Comparison of ENCODE assay signal across 16 cellular contexts in the genomic region with DNA sequence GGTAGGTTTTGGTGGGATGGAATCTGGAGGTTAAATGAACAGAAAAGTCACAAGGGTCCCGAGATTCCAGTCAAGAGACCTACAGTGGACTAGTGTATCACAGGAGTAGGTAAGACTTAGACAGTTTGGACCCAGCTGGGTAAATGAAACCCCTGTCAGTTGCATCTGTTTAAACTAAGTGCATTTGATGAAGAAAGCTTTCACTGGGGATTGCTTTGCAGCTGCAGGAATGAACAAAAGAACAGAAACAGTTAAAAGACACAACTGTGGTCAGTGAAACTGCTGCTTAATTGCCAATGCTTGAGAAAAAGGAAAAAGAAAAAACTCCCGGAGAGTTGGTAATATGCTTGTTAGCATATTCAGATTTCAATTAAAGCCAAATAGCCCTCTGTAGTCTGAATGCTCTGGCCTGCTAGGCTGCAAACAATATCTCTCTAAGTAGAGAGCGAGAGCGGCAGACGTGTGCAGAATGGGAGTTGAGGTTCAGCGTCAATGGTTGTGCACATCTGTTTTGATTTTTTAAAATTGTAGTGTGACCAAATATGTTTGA. TPM values are rescaled to one million over a fixed set of nuclear protein-coding genes. Genes with fewer than 3 reads are reported as not detected.
DNase-seq lines count a peak whose midpoint lies in the region; ATAC-seq and TF ChIP-seq lines count a peak whose summit lies in the region.
"Had no signal": no experiment of that assay in that cellular context is flagged by ENCODE, and none has a peak within 500 bp of the region (broad histone marks: within the 10 kb centered on the region; RNA-seq: fewer than 3 reads in every experiment).

No MANE protein-coding gene starts in this region.

- no peak for DNase-seq in CD4-positive, alpha-beta T cell
- DNase-seq in activated naive CD8-positive, alpha-beta T cell treated with anti-CD3 and anti-CD28 coated beads, Interleukin-2, amount 50 U/mL, for 24 hours = no peak
- no peak for DNase-seq in naive thymus-derived CD4-positive, alpha-beta T cell
- DNase-seq in NCI-H345 treated with DMSO at 0.1 percent for 48 hours (lab: John Stamatoyannopoulos, UW; ENCODE audit: unreplicated experiment) (no peak), ureter (ENCODE audit: low spot score) (no peak)
- DNase-seq: aorta, gastrocnemius medialis, naive B cell, NCI-H1048, NCI-H226, right cardiac atrium, stomach had no signal

- peaks cover 43% of the 10 kb centered on the region for H3K36me3 ChIP-seq in HUES64 (ENCODE audit: insufficient read depth, low read length)
- peaks cover 10 to 26% (median 19%) of the 10 kb centered on the region in 3 experiments for H3K36me3 ChIP-seq in naive thymus-derived CD4-positive, alpha-beta T cell (ENCODE audit: control insufficient read depth in 2 of 3, insufficient read depth in 3 of 3, low read length in 3 of 3)

- no peaks in the 10 kb centered on the region for H3K27me3 ChIP-seq in CD4-positive, alpha-beta T cell (ENCODE audit: control insufficient read depth, insufficient read depth, low read length)
- H3K27me3 ChIP-seq in HUES64 (ENCODE audit: insufficient read depth, low read length) = no peaks in the 10 kb centered on the region
- H3K27me3 ChIP-seq in naive thymus-derived CD4-positive, alpha-beta T cell (ENCODE audit: control insufficient read depth in 2 of 2, insufficient read depth in 2 of 2, low read length in 2 of 2) = no peaks in the 10 kb centered on the region
- H3K27me3 ChIP-seq: gastrocnemius medialis, stomach had no signal

- POLR2A ChIA-PET in CD4-positive, alpha-beta T cell (lab: Charles Lee) = interaction anchor here (1.0 to 11.0 kb wide), 11 partner anchors 7 to 210 kb away, joined by 3 to 268 read pairs (median 7); no protein-coding TSS in a partner anchor
- POLR2A ChIA-PET in naive thymus-derived CD4-positive, alpha-beta T cell (lab: Charles Lee) = interaction anchor here (0.6 to 10.6 kb wide), 6 partner anchors 10 to 250 kb away, joined by 3 to 319 read pairs (median 26); a partner anchor contains a TSS

- no peaks in the 10 kb centered on the region for H3K27me3 Mint-ChIP-seq in CD4-positive, alpha-beta T cell
- H3K27me3 Mint-ChIP-seq in activated naive CD8-positive, alpha-beta T cell treated with anti-CD3 and anti-CD28 coated beads, Interleukin-2, amount 50 U/mL, for 24 hours = no peaks in the 10 kb centered on the region
- no peaks in the 10 kb centered on the region for H3K27me3 Mint-ChIP-seq in naive thymus-derived CD4-positive, alpha-beta T cell
- H3K27me3 Mint-ChIP-seq: naive B cell had no signal

- H3K4me1 ChIP-seq in HUES64 (ENCODE audit: insufficient read depth, low read length) = peaks cover 43% of the 10 kb centered on the region
- peaks cover 86 to 96% of the 10 kb centered on the region in 2 donors for H3K4me1 ChIP-seq in naive thymus-derived CD4-positive, alpha-beta T cell (ENCODE audit: control insufficient read depth in 2 of 2, insufficient read depth in 2 of 2, low read length in 2 of 2)
- H3K4me1 ChIP-seq: HAP-1 had no signal

- TF ChIP-seq CTCF in CD4-positive, alpha-beta T cell (IDR thresholded peaks at IDR 0.05) = no peak

- CTCF ChIA-PET in CD4-positive, alpha-beta T cell (lab: Charles Lee) = interaction anchor here (6.4 to 7.0 kb wide), 2 partner anchors 10 to 17 kb away, joined by 32 to 56 read pairs; no protein-coding TSS in a partner anchor
- CTCF ChIA-PET in naive thymus-derived CD4-positive, alpha-beta T cell (lab: Charles Lee) = interaction anchor here (1.4 to 6.1 kb wide), 4 partner anchors 12 to 17 kb away, joined by 4 to 48 read pairs (median 28); no protein-coding TSS in a partner anchor

- H3K9me3 ChIP-seq in CD4-positive, alpha-beta T cell (ENCODE audit: control insufficient read depth, low read length) = no peaks in the 10 kb centered on the region
- 0 out of 2 replicates have a peak, but pooled peaks cover 2% of the 10 kb centered on the region for H3K9me3 ChIP-seq in HUES64 (ENCODE audit: insufficient read depth, low read depth, low read length)
- H3K9me3 ChIP-seq in naive thymus-derived CD4-positive, alpha-beta T cell (ENCODE audit: control insufficient read depth in 2 of 3, low read length in 3 of 3) = no peaks in the 10 kb centered on the region
- H3K9me3 ChIP-seq: gastrocnemius medialis, HAP-1, stomach had no signal

- H3K27ac ChIP-seq in CD4-positive, alpha-beta T cell (ENCODE audit: low read depth, low read length) = peak overlapping the region; percentile 81
- peak overlapping the region; percentile 88 for H3K27ac ChIP-seq in HUES64 (ENCODE audit: low read depth, low read length)
- peak overlapping the region; percentile 66 for H3K27ac ChIP-seq in naive thymus-derived CD4-positive, alpha-beta T cell (ENCODE audit: low read depth, low read length)
- H3K27ac ChIP-seq: gastrocnemius medialis had no signal

- peak overlapping the region; percentile 13; the same call in 1 of the 2 replicates for H3K4me3 ChIP-seq in HUES64 (ENCODE audit: low read length)
- peak overlapping the region; percentile 48 for H3K4me3 ChIP-seq in naive thymus-derived CD4-positive, alpha-beta T cell (ENCODE audit: low read length)
- H3K4me3 ChIP-seq: gastrocnemius medialis, HAP-1, stomach had no signal

- intact Hi-C loops in CD4-positive, alpha-beta T cell (cut with DNase I, micrococcal nuclease) = loop anchor here in 1 of 2 experiments (5.0 kb wide), 1 partner anchor 75 kb away; no protein-coding TSS in a partner anchor
- intact Hi-C loops in naive thymus-derived CD4-positive, alpha-beta T cell (cut with micrococcal nuclease) = loop anchor here (5.0 to 10.0 kb wide), 4 partner anchors 35 to 585 kb away; no protein-coding TSS in a partner anchor

- WGBS in HUES64 = 52% methylated on average over 6 of the region's 6 CpGs

- peaks cover 97% of the 10 kb centered on the region for H3K36me3 Mint-ChIP-seq in CD4-positive, alpha-beta T cell (ENCODE audit: low read depth)
- H3K36me3 Mint-ChIP-seq in activated naive CD8-positive, alpha-beta T cell treated with anti-CD3 and anti-CD28 coated beads, Interleukin-2, amount 50 U/mL, for 24 hours (ENCODE audit: low read depth) = peaks cover 63% of the 10 kb centered on the region
- peaks cover 20 to 79% (median 77%) of the 10 kb centered on the region in 5 donors for H3K36me3 Mint-ChIP-seq in naive thymus-derived CD4-positive, alpha-beta T cell

- peaks cover 97% of the 10 kb centered on the region for H3K4me1 Mint-ChIP-seq in CD4-positive, alpha-beta T cell (ENCODE audit: low read depth)
- peaks cover 98% of the 10 kb centered on the region for H3K4me1 Mint-ChIP-seq in activated naive CD8-positive, alpha-beta T cell treated with anti-CD3 and anti-CD28 coated beads, Interleukin-2, amount 50 U/mL, for 24 hours
- H3K4me1 Mint-ChIP-seq in naive thymus-derived CD4-positive, alpha-beta T cell = peaks cover 71 to 99% (median 96%) of the 10 kb centered on the region in 7 donors

- peak overlapping the region; percentile 91 for H3K4me3 Mint-ChIP-seq in CD4-positive, alpha-beta T cell
- H3K4me3 Mint-ChIP-seq in activated naive CD8-positive, alpha-beta T cell treated with anti-CD3 and anti-CD28 coated beads, Interleukin-2, amount 50 U/mL, for 24 hours = peak overlapping the region; percentile 80
- peak overlapping the region; percentile 78 to 96 (median 92) for H3K4me3 Mint-ChIP-seq in naive thymus-derived CD4-positive, alpha-beta T cell

- no peaks in the 10 kb centered on the region for H3K9me3 Mint-ChIP-seq in CD4-positive, alpha-beta T cell
- peaks cover under 1% of the 10 kb centered on the region for H3K9me3 Mint-ChIP-seq in activated naive CD8-positive, alpha-beta T cell treated with anti-CD3 and anti-CD28 coated beads, Interleukin-2, amount 50 U/mL, for 24 hours
- H3K9me3 Mint-ChIP-seq in naive thymus-derived CD4-positive, alpha-beta T cell = peaks cover 0 to 3% (median 0%) of the 10 kb centered on the region in 11 donors

- no peak for ATAC-seq in CD4-positive, alpha-beta T cell (ENCODE audit: poor library complexity)
- no peak for ATAC-seq in activated naive CD8-positive, alpha-beta T cell treated with anti-CD3 and anti-CD28 coated beads, Interleukin-2, amount 50 U/mL, for 24 hours
- no peak for ATAC-seq in naive thymus-derived CD4-positive, alpha-beta T cell
- ATAC-seq in HG02623 (IDR thresholded peaks at IDR 0.05; ENCODE audit: unreplicated experiment) = no peak
- no peak for ATAC-seq in HG03342 (IDR thresholded peaks at IDR 0.05; ENCODE audit: unreplicated experiment)
- ATAC-seq: gastrocnemius medialis, right cardiac atrium had no signal

- peak overlapping the region; percentile 41 for H3K9ac ChIP-seq in HUES64 (ENCODE audit: low read depth, low read length)

- H3K27ac Mint-ChIP-seq in CD4-positive, alpha-beta T cell = peak overlapping the region; percentile 96
- H3K27ac Mint-ChIP-seq in activated naive CD8-positive, alpha-beta T cell treated with anti-CD3 and anti-CD28 coated beads, Interleukin-2, amount 50 U/mL, for 24 hours = peak overlapping the region; percentile 94
- H3K27ac Mint-ChIP-seq in naive thymus-derived CD4-positive, alpha-beta T cell = peak overlapping the region; percentile 86 to 98 (median 94)

RNA-seq across cellular contexts. Expression of a gene that starts 37.1 kb away (rescaled TPM):
- total RNA-seq in CD4-positive, alpha-beta T cell = 100 to 1,000 TPM; 135 TPM
- 13.8 TPM for polyA plus RNA-seq in HUES64 (2013, experiment 1 of 2)
- polyA plus RNA-seq in HUES64 (2013, experiment 2 of 2) = 15.4 TPM
- 100 to 1,000 TPM in 4 of 5 experiments, 10 to 100 TPM in 1; 80.3 to 171 (median 152) TPM for total RNA-seq in naive thymus-derived CD4-positive, alpha-beta T cell
- 100 to 1,000 TPM; 132 to 134 TPM for polyA plus RNA-seq in naive thymus-derived CD4-positive, alpha-beta T cell
- total RNA-seq in ureter = 22.3 TPM

RNA-seq across cellular contexts. Expression of a gene that starts 37.4 kb away (rescaled TPM):
- 10 to 100 TPM; 10.5 to 12.8 TPM for total RNA-seq in CD4-positive, alpha-beta T cell
- 29.6 TPM for polyA plus RNA-seq in HUES64 (2013, experiment 1 of 2)
- 28.6 TPM for polyA plus RNA-seq in HUES64 (2013, experiment 2 of 2)
- total RNA-seq in naive thymus-derived CD4-positive, alpha-beta T cell = 10 to 100 TPM; 12.4 to 23.6 (median 15.7) TPM
- polyA plus RNA-seq in naive thymus-derived CD4-positive, alpha-beta T cell = 10 to 100 TPM; 11.6 to 17.5 TPM
- 16.6 TPM for total RNA-seq in ureter
